8 cellular contexts compared by ENCODE assay signal in genomic region chr3:183298708-183299153, GRCh38. TPM values are rescaled to one million over a fixed set of nuclear protein-coding genes. Genes with fewer than 3 reads are reported as not detected.
DNase-seq lines count a peak whose midpoint lies in the region; ATAC-seq and TF ChIP-seq lines count a peak whose summit lies in the region.

No MANE protein-coding gene starts in this region.

- no peaks in the 10 kb centered on the region for H3K27me3 ChIP-seq in prostate gland (replicated peaks; ENCODE audit: insufficient read depth)

- TF ChIP-seq POLR2A in prostate gland (IDR thresholded peaks at IDR 0.05) = no peak

- H3K9me3 ChIP-seq in prostate gland = no peaks in the 10 kb centered on the region

- no peak overlapping the region for H3K27ac ChIP-seq in prostate gland

- H3K4me1 ChIP-seq in prostate gland (replicated peaks) = peaks cover 17% of the 10 kb centered on the region

- no peak for TF ChIP-seq CTCF in foreskin fibroblast (IDR thresholded peaks at IDR 0.05; ENCODE audit: low read depth, low read length)
- TF ChIP-seq CTCF in prostate gland (IDR thresholded peaks at IDR 0.05) = no peak

- 74% methylated on average over 5 of the region's 5 CpGs for WGBS in prostate gland

- no peak overlapping the region for H3K4me3 ChIP-seq in foreskin fibroblast (ENCODE audit: low read depth in 1 of 2, low read length in 2 of 2)
- H3K4me3 ChIP-seq in prostate gland = no peak overlapping the region

- intact Hi-C loops in prostate gland (cut with DNase I) = no loop called here

- no peaks in the 10 kb centered on the region for H3K36me3 ChIP-seq in prostate gland

- DNase-seq in HT1080 (ENCODE audit: low read depth) = peak; percentile 96
- peak; percentile 82 for DNase-seq in SHP77 treated with DMSO at 0.1 percent for 48 hours (lab: John Stamatoyannopoulos, UW)
- DNase-seq in foreskin fibroblast = peak; percentile 97 to 98
- peak; percentile 70 for DNase-seq in putamen (ENCODE audit: low spot score)
- no peak for DNase-seq in HT-29 (ENCODE audit: low spot score)
- DNase-seq in NK-92 (lab: John Stamatoyannopoulos, UW; ENCODE audit: unreplicated experiment) = no peak
- DNase-seq in prostate gland (ENCODE audit: low spot score) = no peak

- no peak for ATAC-seq in HG03565 (IDR thresholded peaks at IDR 0.05; ENCODE audit: unreplicated experiment)

RNA-seq across cellular contexts. Expression of gene B3GNT5, which starts 45.7 kb away (rescaled TPM):
- 21.6 and 22.5 TPM in 2 replicates for total RNA-seq in HT1080 (2014; rRNA removed; shearing (Covaris generic))
- polyA plus RNA-seq in HT1080 (2015; cell fraction: cytosol; rRNA removed) = 47.9 and 66.2 TPM in 2 replicates
- 30.3 and 31.2 TPM in 2 replicates for polyA plus RNA-seq in HT1080 (2015; cell fraction: nucleus; rRNA removed)
- 6.7 and 8.3 TPM in 2 replicates for total RNA-seq in HT-29 (2014; rRNA removed; shearing (Covaris generic))
- total RNA-seq in prostate gland = 1 to 10 TPM; 5.9 to 7.2 TPM

Comparison
In these comparisons a context has a peak if more than half of its experiments do, and no peak if none do; other contexts are left out.
1. DNase-seq: peak in HT1080 (single experiment), SHP77 treated with DMSO at 0.1 percent for 48 hours (single experiment), foreskin fibroblast (2 of 2) and putamen (single experiment); none in HT-29 (single experiment), NK-92 (single experiment) and prostate gland (single experiment).